14 cellular contexts compared by ENCODE assay signal in genomic region chr10:85012305-85012704, GRCh38.
"Had no signal": no experiment of that assay in that cellular context is flagged by ENCODE, and none has a peak within 500 bp of the region (broad histone marks: within the 10 kb centered on the region; RNA-seq: fewer than 3 reads in every experiment).

No MANE protein-coding gene starts in this region.

- ATAC-seq: foreskin keratinocyte; natural killer cell; right cardiac atrium; stimulated activated effector memory CD8-positive, alpha-beta T cell treated with anti-CD3 and anti-CD28 coated beads, Interleukin-12 subunit alpha, Interleukin-12 subunit beta, amount 100 ng/mL, for 72 hours had no signal

- H3K9me3 ChIP-seq: ascending aorta, left ventricle myocardium inferior had no signal

- FAIRE-seq: keratinocyte had no signal

- H3K27me3 ChIP-seq: ascending aorta, foreskin keratinocyte had no signal

- H3K4me2 ChIP-seq: smooth muscle cell had no signal

- H3K4me1 ChIP-seq: ascending aorta, foreskin keratinocyte, left ventricle myocardium inferior had no signal

- H3K36me3 ChIP-seq: ascending aorta, left ventricle myocardium inferior had no signal

- H3K4me3 ChIP-seq: ascending aorta, left ventricle myocardium inferior, smooth muscle cell had no signal

- H3K27ac ChIP-seq: ascending aorta, foreskin keratinocyte, left ventricle myocardium inferior had no signal

- DNase-seq: activated CD4-positive, alpha-beta memory T cell treated with anti-CD3 and anti-CD28 coated beads, Interleukin-2, amount 10 ng/mL, durations not matched to agents 7 days and 5 days; activated gamma-delta T cell treated with Interleukin-2 at 50 U/mL for 16 hours; activated T-cell treated with anti-CD3 and anti-CD28 coated beads, Interleukin-2, amount 50 U/mL, for 48 hours; foreskin keratinocyte; head of caudate nucleus; left ventricle myocardium inferior; natural killer cell; right cardiac atrium; T1000; trophoblast cell had no signal
